Comparison of ENCODE assay signal across 1 cellular context in the genomic region with DNA sequence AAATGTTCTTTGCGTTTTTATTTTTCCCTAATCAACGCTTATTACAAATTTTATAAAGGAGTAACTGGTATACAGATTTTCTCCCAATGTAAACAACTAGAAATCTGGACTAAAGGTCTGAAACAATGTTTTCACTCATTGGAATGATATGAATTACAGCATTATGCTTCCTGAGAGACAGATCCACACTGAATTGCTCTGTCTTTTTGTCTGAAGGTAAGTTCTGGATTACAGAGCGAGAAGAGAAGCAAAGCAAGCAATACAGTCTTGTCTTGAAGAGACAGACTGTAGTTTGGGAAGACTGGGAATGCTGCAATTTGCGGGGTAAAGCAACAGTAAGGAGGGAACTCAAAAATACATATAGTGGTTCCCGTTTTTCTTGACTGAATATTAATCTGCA.
TF ChIP-seq lines count a peak whose summit lies in the region.

No MANE protein-coding gene starts in this region.

TF ChIP-seq in endothelial cell of umbilical vein, 7 proteins besides CTCF, POLR2A, EP300 and RAD21 (continued from another document):
- no peak for TF ChIP-seq POLR2AphosphoS5 (IDR thresholded peaks at IDR 0.05; ENCODE audit: insufficient read depth, low read depth, low read length)
- no peak for TF ChIP-seq MYC (IDR thresholded peaks at IDR 0.05; ENCODE audit: low read depth, low read length)
